In the genomic region with DNA sequence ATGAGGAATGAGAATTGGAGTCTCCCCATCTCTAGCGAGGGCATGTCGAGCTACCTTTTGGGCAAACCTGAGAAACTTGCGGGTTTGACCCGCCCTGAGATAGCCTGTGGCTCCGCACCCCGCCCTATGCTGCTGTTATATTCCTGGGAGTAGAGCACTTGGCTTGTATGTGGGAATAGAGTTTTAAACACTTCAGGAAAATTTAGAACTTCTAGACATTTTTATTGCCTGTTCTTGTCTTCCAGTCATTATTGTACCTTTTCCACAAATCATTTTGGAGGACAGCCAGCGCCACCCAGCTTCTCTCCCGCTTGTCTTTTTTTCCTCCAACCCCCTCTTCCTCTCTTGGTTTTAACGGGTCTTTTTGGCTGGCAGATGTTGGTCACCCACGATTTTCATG, we compare ENCODE assay signal across 8 cellular contexts. TPM values are rescaled to one million over a fixed set of nuclear protein-coding genes. Genes with fewer than 3 reads are reported as not detected.
DNase-seq lines count a peak whose midpoint lies in the region; ATAC-seq, FAIRE-seq and TF ChIP-seq lines count a peak whose summit lies in the region.

No MANE protein-coding gene starts in this region.

- H2BK20ac ChIP-seq in H1 (ENCODE audit: low read length) = no peak overlapping the region

- DNase-seq in A549 (ENCODE audit: low read depth in 1 of 2, low spot score in 1 of 2) (peak in 1 of 2 experiments; percentile 63), GM10248 (ENCODE audit: extremely low spot score) (peak; percentile 43), H1 (ENCODE audit: low read depth in 1 of 2, low spot score in 2 of 2) (no peak), aorta (no peak), NCI-H1930 (lab: John Stamatoyannopoulos, UW) (no peak)

- CTCF ChIA-PET in A549 (lab: Yijun Ruan, JAX) = interaction anchor here (0.6 to 1.0 kb wide), 4 partner anchors 10 to 444 kb away, joined by 3 to 5 read pairs (median 4); no protein-coding TSS in a partner anchor
- CTCF ChIA-PET in GM10248 (lab: Yijun Ruan, JAX) = interaction anchor here (1.0 to 1.2 kb wide), 2 partner anchors 8 to 9 kb away, joined by 3 read pairs; no protein-coding TSS in a partner anchor
- CTCF ChIA-PET in H1 (lab: Charles Lee; ENCODE audit: partially characterized antibody) = interaction anchor here (0.9 to 1.1 kb wide), 3 partner anchors 9 to 30 kb away, joined by 3 to 4 read pairs (median 3); no protein-coding TSS in a partner anchor

- TF ChIP-seq RAD21 in A549 (conservative IDR thresholded peaks at IDR 0.05 in 1 of 2, IDR thresholded peaks at IDR 0.05 in 1 of 2) = 0 out of 5 replicates have a peak, but pooled peaks of 1 of the 2 experiments have one; percentile 12
- TF ChIP-seq RAD21 in H1 (IDR thresholded peaks at IDR 0.05 in 1 of 2, conservative IDR thresholded peaks at IDR 0.05 in 1 of 2; ENCODE audit: low read depth in 2 of 2, low read length in 2 of 2) = no peak

- no peak for TF ChIP-seq EP300 in A549 (IDR thresholded peaks at IDR 0.05)
- no peak for TF ChIP-seq EP300 in H1 (IDR thresholded peaks at IDR 0.05; ENCODE audit: borderline replicate concordance in 1 of 2, low read depth in 2 of 2, low read length in 2 of 2)

- H3K56ac ChIP-seq in H1 (replicated peaks; ENCODE audit: insufficient read length, low read depth, low read length) = peak overlapping the region; percentile 78

- peak overlapping the region; percentile 5; the same call in 1 of the 2 replicates for H3K18ac ChIP-seq in H1 (ENCODE audit: extremely low read depth, low read length)

- H3K4me2 ChIP-seq in A549 (peak overlapping the region; percentile 86), H1 (ENCODE audit: insufficient read depth in 1 of 2, low read depth in 2 of 2, low read length in 2 of 2) (peak overlapping the region; percentile 76 to 95)

- peak overlapping the region; percentile 93 for H2AFZ ChIP-seq in H1 (ENCODE audit: low read length)

- no peak overlapping the region for H3K23ac ChIP-seq in H1 (ENCODE audit: insufficient read length)

- H3K4ac ChIP-seq in H1 (replicated peaks; ENCODE audit: insufficient read length, low read depth, low read length) = no peak overlapping the region

- peak overlapping the region; percentile 88 to 93 for H3K27ac ChIP-seq in A549
- H3K27ac ChIP-seq in H1 (ENCODE audit: low read depth, low read length) = no peak overlapping the region
- H3K27ac ChIP-seq in mesodermal cell (ENCODE audit: low read depth, low read length, severe bottlenecking) = peak overlapping the region; percentile 37
- peak overlapping the region in 1 of 2 donors; percentile 49 for H3K27ac ChIP-seq in aorta (ENCODE audit: low read depth in 1 of 2, low read length in 2 of 2)

- H4K20me1 ChIP-seq in H1 (replicated peaks in 1 of 2; ENCODE audit: control insufficient read depth in 1 of 2, insufficient read depth in 2 of 2, low read length in 2 of 2) = peaks cover 0 to 3% of the 10 kb centered on the region in 2 experiments

- peaks cover 3 to 41% of the 10 kb centered on the region in 2 experiments; a peak in 3 of 4 replicates for H3K79me2 ChIP-seq in H1 (ENCODE audit: control insufficient read depth in 1 of 2, insufficient read depth in 2 of 2, low read length in 2 of 2)

- no peak overlapping the region for H4K91ac ChIP-seq in H1 (replicated peaks; ENCODE audit: insufficient read length, low read length)

- H3K9ac ChIP-seq in H1 (replicated peaks in 1 of 4; ENCODE audit: extremely low read depth in 1 of 4, low read depth in 3 of 4, low read length in 3 of 4) = peak overlapping the region; percentile 13 to 79 (median 68)

- no peak overlapping the region for H2BK15ac ChIP-seq in H1 (ENCODE audit: low read length)

- H3K14ac ChIP-seq in H1 (ENCODE audit: insufficient read length) = no peak overlapping the region

- H3K79me1 ChIP-seq in H1 (ENCODE audit: low read depth, low read length) = peaks cover 3% of the 10 kb centered on the region; the same call in 1 of the 2 replicates

- TF ChIP-seq CTCF in A549 (IDR thresholded peaks at IDR 0.05) (no peak), GM10248 (IDR thresholded peaks at IDR 0.05; ENCODE audit: control extremely low read depth, extremely low read depth, low read depth, missing control alignments) (peak; percentile 14), H1 (IDR thresholded peaks at IDR 0.05; ENCODE audit: control extremely low read depth in 1 of 3, insufficient read depth in 1 of 3, low read depth in 1 of 3, low read length in 3 of 3) (no peak)

- no peak overlapping the region for H4K5ac ChIP-seq in H1 (ENCODE audit: insufficient read length, low read depth, low read length)

- H3K23me2 ChIP-seq in H1 (ENCODE audit: low read depth, low read length) = peaks cover 7% of the 10 kb centered on the region

- H3K4me3 ChIP-seq in A549 (peak overlapping the region; percentile 82), H1 (ENCODE audit: extremely low read depth in 1 of 4, insufficient read depth in 2 of 4, low read depth in 3 of 4, low read length in 4 of 4) (peak overlapping the region; percentile 62 to 98 (median 90)), mesodermal cell (ENCODE audit: extremely low read depth, insufficient read depth, low read length, poor library complexity, severe bottlenecking) (peak overlapping the region; percentile 69), aorta (ENCODE audit: low read length in 2 of 2) (peak overlapping the region; percentile 75 to 98)

- H3K36me3 ChIP-seq in H1 (ENCODE audit: control insufficient read depth in 2 of 4, insufficient read depth in 4 of 4, low read length in 3 of 4) = peaks cover 5 to 12% (median 8%) of the 10 kb centered on the region in 4 experiments; a peak in 5 of 8 replicates
- H3K36me3 ChIP-seq in mesodermal cell (ENCODE audit: control insufficient read depth, insufficient read depth, low read length) = peaks cover 22% of the 10 kb centered on the region
- peaks cover 3 to 4% of the 10 kb centered on the region in 2 donors for H3K36me3 ChIP-seq in aorta (ENCODE audit: control insufficient read depth in 1 of 2, insufficient read depth in 2 of 2, low read length in 1 of 2)

- no peak overlapping the region for H2BK5ac ChIP-seq in H1 (ENCODE audit: low read depth, low read length)

- TF ChIP-seq POLR2A in A549 (IDR thresholded peaks at IDR 0.05; ENCODE audit: low read length) = no peak
- no peak for TF ChIP-seq POLR2A in H1 (IDR thresholded peaks at IDR 0.05; ENCODE audit: control extremely low read depth in 1 of 2, low read depth in 2 of 2, low read length in 2 of 2)

- H2BK120ac ChIP-seq in H1 (replicated peaks; ENCODE audit: low read depth, low read length) = no peak overlapping the region

- no peaks in the 10 kb centered on the region for H3K9me3 ChIP-seq in A549
- no peaks in the 10 kb centered on the region for H3K9me3 ChIP-seq in H1 (ENCODE audit: insufficient read depth in 2 of 2, low read depth in 1 of 2, low read length in 1 of 2)
- no peaks in the 10 kb centered on the region for H3K9me3 ChIP-seq in mesodermal cell (ENCODE audit: control insufficient read depth, low read length)
- H3K9me3 ChIP-seq in aorta (ENCODE audit: control insufficient read depth, low read length) = no peaks in the 10 kb centered on the region

- intact Hi-C loops in aorta (cut with DNase I) = loop anchor here in 1 of 2 donors (1.0 to 5.0 kb wide), 2 partner anchors 97 to 286 kb away; a partner anchor contains a TSS

- no peak overlapping the region for H2BK12ac ChIP-seq in H1 (ENCODE audit: low read depth, low read length)

- FAIRE-seq in A549 (lab: Jason Lieb, UNC) (no peak), H1 (lab: Jason Lieb, UNC) (no peak)

- H2AK5ac ChIP-seq in H1 (ENCODE audit: low read depth, low read length) = no peak overlapping the region

- H3K27me3 ChIP-seq in H1 (replicated peaks in 1 of 4; ENCODE audit: control insufficient read depth in 3 of 4, extremely low read depth in 1 of 4, insufficient read depth in 3 of 4, low read length in 3 of 4) = no peaks in the 10 kb centered on the region
- H3K27me3 ChIP-seq in aorta (ENCODE audit: control insufficient read depth in 1 of 2, insufficient read depth in 2 of 2, low read length in 1 of 2) = no peaks in the 10 kb centered on the region

- H4K8ac ChIP-seq in H1 (ENCODE audit: extremely low read depth, insufficient read depth, low read length) = peak overlapping the region; percentile 84; the same call in 1 of the 2 replicates

- POLR2A ChIA-PET in A549 (lab: Yijun Ruan, JAX) = interaction anchor here (0.8 kb wide), 1 partner anchor 96 kb away, joined by 3 read pairs; a partner anchor contains a TSS
- POLR2A ChIA-PET in GM10248 (lab: Yijun Ruan, JAX) = no interaction called here
- POLR2A ChIA-PET in H1 (lab: Charles Lee; ENCODE audit: partially characterized antibody) = interaction anchor here (0.5 to 1.3 kb wide), 4 partner anchors 9 to 96 kb away, joined by 3 to 4 read pairs (median 3); a partner anchor contains a TSS

- under 1% methylated on average over 10 of the region's 10 CpGs for WGBS in A549 (ENCODE audit: missing lambda C conversion rate)
- 7% methylated on average over 10 of the region's 10 CpGs; no CpG with 5 or more reads in 1 of the 2 experiments for WGBS in H1 (ENCODE audit: extremely low coverage in 1 of 2, insufficient coverage in 1 of 2, insufficient read length in 1 of 2, insufficient replicate concordance in 2 of 2, low coverage in 1 of 2, low lambda C conversion rate in 2 of 2, missing lambda C conversion rate in 1 of 2), 2 experiments
- 0% methylated on average over 2 to 7 of the region's 10 CpGs for WGBS in mesodermal cell (ENCODE audit: insufficient coverage in 2 of 2), 2 experiments
- 1% methylated on average over 10 of the region's 10 CpGs for WGBS in aorta, 2 donors

- peak; percentile 59 to 73; a peak in 5 of 6 replicates for ATAC-seq in A549
- ATAC-seq in HG03378 (IDR thresholded peaks at IDR 0.05; ENCODE audit: unreplicated experiment) = peak; percentile 25
- ATAC-seq in SK-N-SH treated with all-trans-retinoic acid at 6 μM for 48 hours = peak; percentile 74
- ATAC-seq in aorta (ENCODE audit: low FRiP score) = peak; percentile 60

- H3K4me1 ChIP-seq in A549 (peaks cover 14% of the 10 kb centered on the region; the same call in 2 of the 3 replicates), H1 (replicated peaks in 1 of 4; ENCODE audit: control insufficient read depth in 3 of 4, insufficient read depth in 4 of 4, low read length in 3 of 4) (peaks cover 0 to 2% (median 0%) of the 10 kb centered on the region in 4 experiments; a peak in 1 of 7 replicates), mesodermal cell (ENCODE audit: control insufficient read depth, insufficient read depth, low read length, poor library complexity, severe bottlenecking) (peaks cover 13% of the 10 kb centered on the region), aorta (ENCODE audit: control insufficient read depth in 1 of 2, insufficient read depth in 2 of 2, low read length in 2 of 2) (peaks cover 2 to 10% of the 10 kb centered on the region in 2 donors)

RNA-seq across cellular contexts. Expression of a gene that starts 0.7 kb away (rescaled TPM):
- 58.5 and 62.7 TPM in 2 replicates for polyA plus RNA-seq in A549 (2011; rRNA removed)
- 14.4 and 17.2 TPM in 2 replicates for polyA plus RNA-seq in A549 (2012; cell fraction: cytosol; rRNA removed)
- 9.9 and 15.8 TPM in 2 replicates for polyA plus RNA-seq in A549 (2012; cell fraction: nucleus; rRNA removed)
- 43.4 to 45.3 TPM (median 44.1 TPM) in 3 replicates for polyA plus RNA-seq in A549 (2017; fragmentation: RNase III; extraction: RNeasy Plus Mini Kit Qiagen cat#74134 plus additional on column Dnase treatment)
- polyA minus RNA-seq in A549 (2011; rRNA and poly(A)+ RNA removed) = 32.4 and 36.8 TPM in 2 replicates
- total RNA-seq in H1 (2021; fragmentation: NEBNext Ultra II Directional; extraction: Animal tissue kit (Norgen Biotek cat#: 25700)) = 41.1 and 47.4 TPM in 2 replicates
- polyA plus RNA-seq in H1 (2011; rRNA removed) = 12.7 and 22.9 TPM in 2 replicates
- polyA plus RNA-seq in H1 (2011; cell fraction: cytosol; rRNA removed) = 24.6 TPM
- polyA plus RNA-seq in H1 (2011; cell fraction: nucleus; rRNA removed) = 12.0 TPM
- polyA plus RNA-seq in H1 (2012, experiment 1 of 2) = 29.6 to 43.4 TPM (median 33.4 TPM) in 4 replicates
- polyA plus RNA-seq in H1 (2012, experiment 2 of 2) = 4.0 TPM
- polyA plus RNA-seq in H1 (2013, experiment 1 of 2) = 32.7 TPM
- 32.9 TPM for polyA plus RNA-seq in H1 (2013, experiment 2 of 2)
- polyA minus RNA-seq in H1 (2011; rRNA and poly(A)+ RNA removed) = 27.8 and 30.4 TPM in 2 replicates
- 19.0 TPM for polyA minus RNA-seq in H1 (2011; cell fraction: cytosol; rRNA and poly(A)+ RNA removed)
- polyA minus RNA-seq in H1 (2011; cell fraction: nucleus; rRNA and poly(A)+ RNA removed) = 29.2 TPM
- polyA plus RNA-seq in mesodermal cell (2013, experiment 1 of 2) = 56.5 TPM
- polyA plus RNA-seq in mesodermal cell (2013, experiment 2 of 2) = 59.9 TPM
- total RNA-seq in aorta = 10 to 100 TPM; 33.5 to 36.6 TPM
- 10 to 100 TPM; 29.9 to 36.1 TPM for polyA plus RNA-seq in aorta
